ENCODE assay signal across 17 cellular contexts in the genomic region with DNA sequence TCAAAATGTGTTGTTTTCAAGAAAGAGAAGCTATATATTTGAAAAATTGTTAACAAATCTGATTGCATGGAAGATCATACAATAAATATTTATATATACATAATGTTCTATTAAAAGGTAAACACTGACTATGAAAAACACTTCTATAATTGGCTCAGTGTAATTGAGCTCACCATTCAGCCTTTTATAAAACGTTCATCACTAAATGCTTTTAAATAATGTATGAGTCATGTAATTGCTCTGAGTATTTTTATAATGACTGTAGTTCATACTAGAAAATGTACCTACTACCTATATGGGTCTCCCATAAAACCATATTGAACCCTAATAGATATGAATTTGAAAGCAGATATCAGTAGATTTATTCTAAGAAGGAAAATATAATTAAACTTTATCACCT.
"Had no signal": no experiment of that assay in that cellular context is flagged by ENCODE, and none has a peak within 500 bp of the region (broad histone marks: within the 10 kb centered on the region; RNA-seq: fewer than 3 reads in every experiment).

No MANE protein-coding gene starts in this region.

- H3K9me3 ChIP-seq: body of pancreas, ovary, upper lobe of right lung had no signal

- H3K4me3 ChIP-seq: body of pancreas, neural progenitor cell, ovary, upper lobe of right lung had no signal

- H3K27me3 ChIP-seq: body of pancreas, neural progenitor cell, ovary, upper lobe of right lung had no signal

- H3K4me2 ChIP-seq: neural progenitor cell had no signal

- H3K27ac ChIP-seq: body of pancreas, neural progenitor cell, ovary, upper lobe of right lung had no signal

- DNase-seq: activated CD4-positive, alpha-beta T cell treated with anti-CD3 and anti-CD28 coated beads, Interleukin-2, amount 50 U/mL, for 4 hours; activated CD4-positive, CD25-positive, alpha-beta regulatory T cell treated with anti-CD3 and anti-CD28 coated beads, Interleukin-2, amount 50 U/mL, for 72 hours; activated CD8-positive, alpha-beta memory T cell treated with anti-CD3 and anti-CD28 coated beads, Interleukin-2, amount 10 ng/mL, durations not matched to agents 7 days and 5 days; activated effector memory CD4-positive, alpha-beta T cell treated with Interleukin-2 at 50 U/mL for 16 hours; activated T-cell treated with anti-CD3 and anti-CD28 coated beads, Interleukin-2, amount 50 U/mL, for 24 hours; amniotic stem cell; body of pancreas; effector memory CD8-positive, alpha-beta T cell; hippocampal formation; kidney glomerular epithelial cell; ovary; stimulated activated CD4-positive, alpha-beta T cell treated with anti-CD3 and anti-CD28 coated beads, Interleukin-4, amount 100 ng/mL, for 1 hour; stimulated activated CD8-positive, alpha-beta memory T cell treated with anti-CD3 and anti-CD28 coated beads, Interleukin-4, amount 100 ng/mL, for 48 hours; stimulated activated naive CD8-positive, alpha-beta T cell treated with anti-CD3 and anti-CD28 coated beads, Interleukin-15, Interleukin-2, amounts not matched to agents 100 U/mL and 50 U/mL, for 24 hours; upper lobe of right lung had no signal

- H3K9ac ChIP-seq: neural progenitor cell had no signal

- H3K36me3 ChIP-seq: neural progenitor cell, ovary, upper lobe of right lung had no signal

- ATAC-seq: activated CD8-positive, alpha-beta memory T cell treated with anti-CD3 and anti-CD28 coated beads, Interleukin-2, amount 10 ng/mL, durations not matched to agents 7 days and 5 days; activated naive CD4-positive, alpha-beta T cell treated with anti-CD3 and anti-CD28 coated beads, Interleukin-2, amount 50 U/mL, for 72 hours; body of pancreas; effector memory CD8-positive, alpha-beta T cell; stimulated activated naive CD8-positive, alpha-beta T cell treated with anti-CD3 and anti-CD28 coated beads, Interleukin-15, Interleukin-2, amounts not matched to agents 100 U/mL and 50 U/mL, for 24 hours; upper lobe of right lung had no signal

- H3K4me1 ChIP-seq: body of pancreas, neural progenitor cell, upper lobe of right lung had no signal
